31 cellular contexts compared by ENCODE assay signal in the genomic region with DNA sequence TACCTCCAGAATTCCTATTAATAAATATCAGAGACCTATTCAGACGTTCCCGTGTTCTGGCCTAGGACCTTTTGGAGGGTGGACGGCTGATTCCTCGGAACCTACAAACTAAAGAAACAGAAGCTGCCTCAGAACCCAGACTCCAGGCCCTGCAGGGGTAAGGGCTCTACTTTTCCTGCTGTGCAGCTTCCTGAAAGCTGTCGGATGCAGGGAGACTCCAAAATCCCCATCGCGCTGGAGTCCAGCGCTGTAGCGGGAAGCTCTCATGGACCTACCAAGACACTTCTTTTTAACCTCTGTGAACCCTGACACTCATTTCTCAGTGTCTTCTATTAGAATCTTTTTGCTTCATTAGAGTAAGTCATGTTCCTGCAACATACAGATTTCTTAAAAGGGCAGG.
"Had no signal": no experiment of that assay in that cellular context is flagged by ENCODE, and none has a peak within 500 bp of the region (broad histone marks: within the 10 kb centered on the region; RNA-seq: fewer than 3 reads in every experiment).

No MANE protein-coding gene starts in this region.

- H3K36me3 ChIP-seq: adrenal gland, ascending aorta, breast epithelium, cardiac muscle cell, colonic mucosa, esophagus squamous epithelium, gastroesophageal sphincter had no signal

- H3K9me3 Mint-ChIP-seq: activated CD4-positive, alpha-beta memory T cell treated with anti-CD3 and anti-CD28 coated beads for 36 hours; activated CD4-positive, alpha-beta T cell treated with anti-CD3 and anti-CD28 coated beads, Interleukin-2, amount 10 ng/mL, durations not matched to agents 24 days and 14 days; activated naive CD4-positive, alpha-beta T cell treated with anti-CD3 and anti-CD28 coated beads for 36 hours; activated naive CD4-positive, alpha-beta T cell treated with anti-CD3 and anti-CD28 coated beads, Interleukin-2, amount 50 U/mL, for 24 hours; activated naive CD8-positive, alpha-beta T cell treated with anti-CD3 and anti-CD28 coated beads for 36 hours; activated naive CD8-positive, alpha-beta T cell treated with anti-CD3 and anti-CD28 coated beads, Interleukin-2, amount 50 U/mL, for 24 hours; activated T-helper 1 cell treated with anti-CD3 and anti-CD28 coated beads, Interleukin-12 subunit alpha, Interleukin-12 subunit beta, Interleukin-2, Interleukin-4 antibody, amounts not matched to agents 30 ng/mL and 10 ng/mL and 1 ng/mL, durations not matched to agents 14 hours and 24 hours and 36 hours; activated T-helper 2 cell treated with anti-CD3 and anti-CD28 coated beads, Interferon-gamma antibody, Interleukin-2, Interleukin-4, amounts not matched to agents 10 μg/mL and 5 μg/mL and 100 μg/mL, durations not matched to agents 14 hours and 24 hours and 36 hours had no signal

- H3K27ac ChIP-seq: adrenal gland, ascending aorta, breast epithelium, cardiac muscle cell, colonic mucosa, epithelial cell of prostate, esophagus squamous epithelium, gastroesophageal sphincter had no signal

- H3K9me3 ChIP-seq: adrenal gland, ascending aorta, breast epithelium, colonic mucosa, esophagus squamous epithelium, gastroesophageal sphincter had no signal

- H3K4me3 Mint-ChIP-seq: activated CD4-positive, alpha-beta memory T cell treated with anti-CD3 and anti-CD28 coated beads for 36 hours; activated CD4-positive, alpha-beta T cell treated with anti-CD3 and anti-CD28 coated beads for 36 hours; activated CD4-positive, alpha-beta T cell treated with anti-CD3 and anti-CD28 coated beads, Interleukin-2, amount 10 ng/mL, durations not matched to agents 24 days and 14 days; activated CD8-positive, alpha-beta memory T cell treated with anti-CD3 and anti-CD28 coated beads, Interleukin-2, amount 10 ng/mL, durations not matched to agents 7 days and 5 days; activated CD8-positive, alpha-beta T cell treated with anti-CD3 and anti-CD28 coated beads, Interleukin-2, amount 10 ng/mL, durations not matched to agents 7 days and 5 days; activated naive CD4-positive, alpha-beta T cell treated with anti-CD3 and anti-CD28 coated beads for 36 hours; activated naive CD4-positive, alpha-beta T cell treated with anti-CD3 and anti-CD28 coated beads, Interleukin-2, amount 50 U/mL, for 24 hours; activated naive CD8-positive, alpha-beta T cell treated with anti-CD3 and anti-CD28 coated beads for 36 hours; activated naive CD8-positive, alpha-beta T cell treated with anti-CD3 and anti-CD28 coated beads, Interleukin-2, amount 50 U/mL, for 24 hours; activated T-helper 1 cell treated with anti-CD3 and anti-CD28 coated beads, Interleukin-12 subunit alpha, Interleukin-12 subunit beta, Interleukin-2, Interleukin-4 antibody, amounts not matched to agents 30 ng/mL and 10 ng/mL and 1 ng/mL, durations not matched to agents 14 hours and 24 hours and 36 hours had no signal

- H3K4me1 ChIP-seq: adrenal gland, breast epithelium, colonic mucosa, gastroesophageal sphincter had no signal

- ATAC-seq: activated CD4-positive, alpha-beta T cell treated with anti-CD3 and anti-CD28 coated beads for 36 hours; activated CD8-positive, alpha-beta memory T cell treated with anti-CD3 and anti-CD28 coated beads, Interleukin-2, amount 10 ng/mL, durations not matched to agents 7 days and 5 days; activated CD8-positive, alpha-beta T cell treated with anti-CD3 and anti-CD28 coated beads, Interleukin-2, amount 10 ng/mL, durations not matched to agents 7 days and 5 days; activated naive CD8-positive, alpha-beta T cell treated with anti-CD3 and anti-CD28 coated beads, Interleukin-2, amount 50 U/mL, for 24 hours; gastroesophageal sphincter had no signal

- H3K27me3 ChIP-seq: adrenal gland, ascending aorta, breast epithelium, cardiac muscle cell, colonic mucosa, esophagus squamous epithelium, gastroesophageal sphincter had no signal

- DNase-seq: activated CD4-positive, alpha-beta memory T cell treated with anti-CD3 and anti-CD28 coated beads for 36 hours; activated CD4-positive, alpha-beta T cell treated with anti-CD3 and anti-CD28 coated beads for 36 hours; activated CD4-positive, alpha-beta T cell treated with anti-CD3 and anti-CD28 coated beads, Interleukin-2, amount 10 ng/mL, durations not matched to agents 24 days and 14 days; activated CD4-positive, CD25-positive, alpha-beta regulatory T cell; activated CD4-positive, CD25-positive, alpha-beta regulatory T cell treated with anti-CD3 and anti-CD28 coated beads, Interleukin-2, amount 50 U/mL, for 72 hours; activated CD8-positive, alpha-beta memory T cell treated with anti-CD3 and anti-CD28 coated beads, Interleukin-2, amount 10 ng/mL, durations not matched to agents 7 days and 5 days; activated CD8-positive, alpha-beta memory T cell treated with anti-CD3 and anti-CD28 coated beads, Interleukin-2, amount 50 U/mL, for 4 hours; activated CD8-positive, alpha-beta T cell treated with anti-CD3 and anti-CD28 coated beads, Interleukin-2, amount 10 ng/mL, durations not matched to agents 7 days and 5 days; activated effector memory CD4-positive, alpha-beta T cell treated with anti-CD3 and anti-CD28 coated beads, Interleukin-2, amount 50 U/mL, for 16 hours; activated naive CD4-positive, alpha-beta T cell treated with anti-CD3 and anti-CD28 coated beads for 36 hours; activated naive CD8-positive, alpha-beta T cell treated with anti-CD3 and anti-CD28 coated beads for 36 hours; activated naive CD8-positive, alpha-beta T cell treated with anti-CD3 and anti-CD28 coated beads, Interleukin-2, amount 50 U/mL, for 24 hours; activated T-cell treated with anti-CD3 and anti-CD28 coated beads, Interleukin-2, amount 50 U/mL, for 1 hour; activated T-cell treated with anti-CD3 and anti-CD28 coated beads, Interleukin-2, amount 50 U/mL, for 48 hours; adrenal gland; central memory CD4-positive, alpha-beta T cell; cerebellar nuclear complex; colonic mucosa; effector CD8-positive, alpha-beta T cell; esophagus squamous epithelium; foreskin melanocyte; T-helper 2 cell had no signal

- H3K4me3 ChIP-seq: adrenal gland, ascending aorta, breast epithelium, cardiac muscle cell, colonic mucosa, esophagus squamous epithelium, gastroesophageal sphincter had no signal

- H3K36me3 Mint-ChIP-seq: activated CD4-positive, alpha-beta memory T cell treated with anti-CD3 and anti-CD28 coated beads for 36 hours; activated CD8-positive, alpha-beta memory T cell treated with anti-CD3 and anti-CD28 coated beads, Interleukin-2, amount 10 ng/mL, durations not matched to agents 7 days and 5 days; activated naive CD4-positive, alpha-beta T cell treated with anti-CD3 and anti-CD28 coated beads, Interleukin-2, amount 50 U/mL, for 24 hours; activated naive CD8-positive, alpha-beta T cell treated with anti-CD3 and anti-CD28 coated beads for 36 hours; brain had no signal

- H3K27ac Mint-ChIP-seq: activated CD4-positive, alpha-beta memory T cell treated with anti-CD3 and anti-CD28 coated beads for 36 hours; activated CD4-positive, alpha-beta T cell treated with anti-CD3 and anti-CD28 coated beads for 36 hours; activated CD4-positive, alpha-beta T cell treated with anti-CD3 and anti-CD28 coated beads, Interleukin-2, amount 10 ng/mL, durations not matched to agents 24 days and 14 days; activated CD8-positive, alpha-beta memory T cell treated with anti-CD3 and anti-CD28 coated beads, Interleukin-2, amount 10 ng/mL, durations not matched to agents 7 days and 5 days; activated CD8-positive, alpha-beta T cell treated with anti-CD3 and anti-CD28 coated beads, Interleukin-2, amount 10 ng/mL, durations not matched to agents 7 days and 5 days; activated naive CD4-positive, alpha-beta T cell treated with anti-CD3 and anti-CD28 coated beads for 36 hours; activated naive CD4-positive, alpha-beta T cell treated with anti-CD3 and anti-CD28 coated beads, Interleukin-2, amount 50 U/mL, for 24 hours; activated naive CD8-positive, alpha-beta T cell treated with anti-CD3 and anti-CD28 coated beads for 36 hours; activated naive CD8-positive, alpha-beta T cell treated with anti-CD3 and anti-CD28 coated beads, Interleukin-2, amount 50 U/mL, for 24 hours; activated T-helper 1 cell treated with anti-CD3 and anti-CD28 coated beads, Interleukin-12 subunit alpha, Interleukin-12 subunit beta, Interleukin-2, Interleukin-4 antibody, amounts not matched to agents 30 ng/mL and 10 ng/mL and 1 ng/mL, durations not matched to agents 14 hours and 24 hours and 36 hours; activated T-helper 2 cell treated with anti-CD3 and anti-CD28 coated beads, Interferon-gamma antibody, Interleukin-2, Interleukin-4, amounts not matched to agents 10 μg/mL and 5 μg/mL and 100 μg/mL, durations not matched to agents 14 hours and 24 hours and 36 hours had no signal

- H3K27me3 Mint-ChIP-seq: activated CD4-positive, alpha-beta memory T cell treated with anti-CD3 and anti-CD28 coated beads for 36 hours; activated naive CD4-positive, alpha-beta T cell treated with anti-CD3 and anti-CD28 coated beads, Interleukin-2, amount 50 U/mL, for 24 hours had no signal
